Comparison of ENCODE assay signal across 27 cellular contexts in the genomic region with DNA sequence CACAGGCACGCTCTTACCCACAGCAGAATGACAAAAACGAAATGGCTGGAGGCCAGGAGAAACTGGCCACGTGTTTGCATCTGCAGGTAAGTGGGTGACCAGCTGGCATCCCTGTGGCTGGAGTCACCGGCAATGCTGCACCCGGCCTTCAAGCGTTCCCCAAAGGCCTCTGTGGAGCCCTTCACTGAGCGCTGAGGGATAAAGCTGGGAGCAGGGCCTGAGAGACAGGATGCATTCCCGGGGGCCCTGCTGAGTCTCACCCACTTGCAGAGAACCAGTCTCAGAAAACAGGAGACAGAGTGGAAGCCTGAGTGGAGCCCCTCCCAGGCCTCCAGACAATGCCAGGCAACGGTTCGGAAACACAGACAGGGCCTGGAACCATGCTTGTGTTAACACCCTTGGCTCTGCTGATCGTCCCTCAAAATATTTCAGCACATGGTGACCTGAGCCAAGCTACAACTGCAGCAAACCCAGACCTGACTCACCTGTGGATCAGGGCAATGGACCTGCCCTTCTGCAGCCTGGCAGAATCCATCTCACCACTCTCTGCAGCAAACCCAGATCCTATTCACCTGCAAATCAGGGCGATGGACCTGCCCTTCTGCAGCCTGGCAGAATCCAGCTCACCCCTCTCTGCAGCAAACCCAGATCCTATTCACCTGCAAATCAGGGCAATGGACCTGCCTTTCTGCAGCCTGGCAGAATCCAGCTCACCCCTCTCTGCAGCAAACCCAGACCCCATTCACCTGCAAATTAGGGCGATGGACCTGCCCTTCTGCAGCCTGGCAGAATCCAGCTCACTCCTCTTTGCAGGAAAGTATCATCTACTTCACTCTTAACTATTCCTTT. TPM values are rescaled to one million over a fixed set of nuclear protein-coding genes. Genes with fewer than 3 reads are reported as not detected.
DNase-seq lines count a peak whose midpoint lies in the region; ATAC-seq, FAIRE-seq and TF ChIP-seq lines count a peak whose summit lies in the region.
"Had no signal": no experiment of that assay in that cellular context is flagged by ENCODE, and none has a peak within 500 bp of the region (broad histone marks: within the 10 kb centered on the region; RNA-seq: fewer than 3 reads in every experiment).

No MANE protein-coding gene starts in this region.

- H3K27me3 ChIP-seq in GM23338 (ENCODE audit: insufficient read depth) = no peaks in the 10 kb centered on the region
- no peaks in the 10 kb centered on the region for H3K27me3 ChIP-seq in H1 (replicated peaks in 1 of 4; ENCODE audit: control insufficient read depth in 3 of 4, extremely low read depth in 1 of 4, insufficient read depth in 3 of 4, low read length in 3 of 4)
- H3K27me3 ChIP-seq in mammary epithelial cell (ENCODE audit: insufficient read depth, low read length) = no peaks in the 10 kb centered on the region
- no peaks in the 10 kb centered on the region for H3K27me3 ChIP-seq in tibial artery
- H3K27me3 ChIP-seq: BE2C; BLaER1 treated with 17β-estradiol and CSF1 and Interleukin-3, amounts not matched to agents 10 nM and 100 nM had no signal

- H2BK20ac ChIP-seq in H1 (ENCODE audit: low read length) = peak overlapping the region; percentile 55; the same call in 1 of the 2 replicates

- 80% methylated on average over 13 of the region's 13 CpGs; no CpG with 5 or more reads in 1 of the 2 experiments for WGBS in H1 (ENCODE audit: extremely low coverage in 1 of 2, insufficient coverage in 1 of 2, insufficient read length in 1 of 2, insufficient replicate concordance in 2 of 2, low coverage in 1 of 2, low lambda C conversion rate in 2 of 2, missing lambda C conversion rate in 1 of 2), 2 experiments
- 50% methylated on average over 7 of the region's 13 CpGs for WGBS in mammary epithelial cell (ENCODE audit: low coverage, missing lambda C conversion rate)

- no peak for TF ChIP-seq RAD21 in H1 (IDR thresholded peaks at IDR 0.05 in 1 of 2, conservative IDR thresholded peaks at IDR 0.05 in 1 of 2; ENCODE audit: low read depth in 2 of 2, low read length in 2 of 2)

- H3K4me3 Mint-ChIP-seq in GM23338 = no peak overlapping the region
- H3K4me3 Mint-ChIP-seq: CD14-positive monocyte; CD4-positive, alpha-beta T cell; CD8-positive, alpha-beta memory T cell; HFFc6 had no signal

- H3K4me1 ChIP-seq in GM23338 (ENCODE audit: insufficient read depth) (peaks cover 9% of the 10 kb centered on the region; the same call in 1 of the 2 replicates), H1 (replicated peaks in 1 of 4; ENCODE audit: control insufficient read depth in 3 of 4, insufficient read depth in 4 of 4, low read length in 3 of 4) (peaks cover 0 to 9% (median 3%) of the 10 kb centered on the region in 4 experiments; a peak in 4 of 7 replicates), mammary epithelial cell (ENCODE audit: insufficient read depth, low read length) (no peaks in the 10 kb centered on the region), tibial artery (no peaks in the 10 kb centered on the region)
- H3K4me1 ChIP-seq: A549; BE2C; BLaER1 treated with 17β-estradiol and CSF1 and Interleukin-3, amounts not matched to agents 10 nM and 100 nM had no signal

- H3K79me1 ChIP-seq in H1 (ENCODE audit: low read depth, low read length) = no peaks in the 10 kb centered on the region

- H3K23ac ChIP-seq in H1 (ENCODE audit: insufficient read length) = no peak overlapping the region

- H3K4me3 ChIP-seq in GM23338 = no peak overlapping the region
- H3K4me3 ChIP-seq in H1 (ENCODE audit: extremely low read depth in 1 of 4, insufficient read depth in 2 of 4, low read depth in 3 of 4, low read length in 4 of 4) = no peak overlapping the region
- H3K4me3 ChIP-seq in mammary epithelial cell (replicated peaks in 1 of 3; ENCODE audit: insufficient read depth in 1 of 3, low read depth in 2 of 3, low read length in 3 of 3) = no peak overlapping the region
- H3K4me3 ChIP-seq in tibial artery = no peak overlapping the region
- H3K4me3 ChIP-seq: A549; BLaER1 treated with 17β-estradiol and CSF1 and Interleukin-3, amounts not matched to agents 10 nM and 100 nM had no signal

- H3K9me2 ChIP-seq in GM23338 (ENCODE audit: insufficient read depth) = no peaks in the 10 kb centered on the region

- ATAC-seq in GM23338 = peak; percentile 64
- ATAC-seq: A549 had no signal

- TF ChIP-seq CTCF in GM23338 (conservative IDR thresholded peaks at IDR 0.05; ENCODE audit: low read depth in 2 of 2) (no peak), H1 (IDR thresholded peaks at IDR 0.05; ENCODE audit: control extremely low read depth in 1 of 3, insufficient read depth in 1 of 3, low read depth in 1 of 3, low read length in 3 of 3) (no peak), mammary epithelial cell (conservative IDR thresholded peaks at IDR 0.05 in 1 of 2, IDR thresholded peaks at IDR 0.05 in 1 of 2; ENCODE audit: extremely low read depth in 1 of 2, insufficient read depth in 1 of 2, low read depth in 1 of 2, low read length in 2 of 2) (no peak), tibial artery (IDR thresholded peaks at IDR 0.05) (no peak)

- TF ChIP-seq EP300 in H1 (IDR thresholded peaks at IDR 0.05; ENCODE audit: borderline replicate concordance in 1 of 2, low read depth in 2 of 2, low read length in 2 of 2) = no peak

- H2AFZ ChIP-seq in GM23338 = 0 out of 2 replicates have a peak overlapping the region, but pooled peaks have one; percentile 24
- no peak overlapping the region for H2AFZ ChIP-seq in H1 (ENCODE audit: low read length)
- H2AFZ ChIP-seq in mammary epithelial cell (ENCODE audit: low read depth, low read length) = no peak overlapping the region

- no peaks in the 10 kb centered on the region for H3K23me2 ChIP-seq in H1 (ENCODE audit: low read depth, low read length)

- no peaks in the 10 kb centered on the region for H3K36me3 Mint-ChIP-seq in GM23338 (ENCODE audit: low read depth)
- H3K36me3 Mint-ChIP-seq: CD14-positive monocyte had no signal

- H2BK12ac ChIP-seq in H1 (ENCODE audit: low read depth, low read length) = no peak overlapping the region

- intact Hi-C loops in mammary epithelial cell (cut with micrococcal nuclease) (no loop called here), tibial artery (cut with DNase I; ENCODE audit: low total_unique reads) (no loop called here)

- H2BK15ac ChIP-seq in H1 (ENCODE audit: low read length) = no peak overlapping the region

- no peaks in the 10 kb centered on the region for H3F3A ChIP-seq in GM23338 (replicated peaks; ENCODE audit: low read depth)

- H3K27ac ChIP-seq in GM23338 (ENCODE audit: low read depth) (no peak overlapping the region), H1 (ENCODE audit: low read depth, low read length) (no peak overlapping the region), mammary epithelial cell (ENCODE audit: insufficient read depth, low read depth, low read length) (no peak overlapping the region), tibial artery (no peak overlapping the region)
- H3K27ac ChIP-seq: A549; BLaER1 treated with 17β-estradiol and CSF1 and Interleukin-3, amounts not matched to agents 10 nM and 100 nM had no signal

- H3K4ac ChIP-seq in H1 (replicated peaks; ENCODE audit: insufficient read length, low read depth, low read length) = no peak overlapping the region

- dilution Hi-C loops in mammary epithelial cell (cut with HindIII; ENCODE audit: low sequenced_read_pairs) = no loop called here

- no peaks in the 10 kb centered on the region for H3K79me2 ChIP-seq in GM23338 (replicated peaks; ENCODE audit: insufficient read depth)
- H3K79me2 ChIP-seq in H1 (ENCODE audit: control insufficient read depth in 1 of 2, insufficient read depth in 2 of 2, low read length in 2 of 2) = no peaks in the 10 kb centered on the region
- no peaks in the 10 kb centered on the region for H3K79me2 ChIP-seq in mammary epithelial cell (ENCODE audit: insufficient read depth, low read length)

- no TSS peak for BruUV-seq in mammary epithelial cell (replicated peaks; lab: Mats Ljungman, UMichigan)

- no peak overlapping the region for H2BK5ac ChIP-seq in H1 (ENCODE audit: low read depth, low read length)

- H3K56ac ChIP-seq in H1 (replicated peaks; ENCODE audit: insufficient read length, low read depth, low read length) = no peak overlapping the region

- peaks cover 20% of the 10 kb centered on the region for H3K4me1 Mint-ChIP-seq in GM23338
- H3K4me1 Mint-ChIP-seq: CD14-positive monocyte; CD8-positive, alpha-beta memory T cell had no signal

- H3K9ac ChIP-seq in H1 (replicated peaks in 1 of 4; ENCODE audit: extremely low read depth in 1 of 4, low read depth in 3 of 4, low read length in 3 of 4) = no peak overlapping the region
- no peak overlapping the region for H3K9ac ChIP-seq in mammary epithelial cell (ENCODE audit: insufficient read depth, low read length)
- H3K9ac ChIP-seq: BLaER1 treated with 17β-estradiol and CSF1 and Interleukin-3, amounts not matched to agents 10 nM and 100 nM had no signal

- CTCF ChIA-PET in H1 (lab: Charles Lee; ENCODE audit: partially characterized antibody) (interaction anchor here (0.7 to 1.7 kb wide), 3 partner anchors 30 to 238 kb away, joined by 3 read pairs; no protein-coding TSS in a partner anchor), mammary epithelial cell (lab: Charles Lee; ENCODE audit: low non-redundant PET) (no interaction called here)

- DNase-seq in GM23338 (ENCODE audit: low spot score) (peak; percentile 13), RPMI8226 (peak; percentile 26), H1 (ENCODE audit: low read depth in 1 of 2, low spot score in 2 of 2) (no peak), urothelium cell line (ENCODE audit: low spot score) (no peak), mammary epithelial cell (no peak), DMS 273 treated with DMSO at 0.1 percent for 48 hours (lab: John Stamatoyannopoulos, UW) (no peak), tibial artery (no peak)
- DNase-seq: 8988T; ACHN; AML-193; BE2C; CD4-positive, alpha-beta T cell; CD8-positive, alpha-beta memory T cell; DMS53; DMS79 treated with DMSO at 0.1 percent for 48 hours; GF-D8; GOT3; H7; HFFc6 had no signal

- H3K4me2 ChIP-seq in GM23338 = no peak overlapping the region
- H3K4me2 ChIP-seq in H1 (ENCODE audit: insufficient read depth in 1 of 2, low read depth in 2 of 2, low read length in 2 of 2) = no peak overlapping the region
- no peak overlapping the region for H3K4me2 ChIP-seq in mammary epithelial cell (ENCODE audit: insufficient read depth, low read depth, low read length)
- H3K4me2 ChIP-seq: A549; BLaER1 treated with 17β-estradiol and CSF1 and Interleukin-3, amounts not matched to agents 10 nM and 100 nM had no signal

- H4K91ac ChIP-seq in H1 (replicated peaks; ENCODE audit: insufficient read length, low read length) = no peak overlapping the region

- H2AK5ac ChIP-seq in H1 (ENCODE audit: low read depth, low read length) = no peak overlapping the region

- H3K9me3 Mint-ChIP-seq in GM23338 = no peaks in the 10 kb centered on the region
- H3K9me3 Mint-ChIP-seq: CD4-positive, alpha-beta T cell had no signal

- TF ChIP-seq POLR2A in H1 (IDR thresholded peaks at IDR 0.05; ENCODE audit: control extremely low read depth in 1 of 2, low read depth in 2 of 2, low read length in 2 of 2) = no peak

- FAIRE-seq in H1 (lab: Jason Lieb, UNC) = peak; percentile 7
- FAIRE-seq in urothelium cell line (lab: Jason Lieb, UNC) = peak; percentile 55
- FAIRE-seq: A549, D721Med, GM12891, GM18507 had no signal

- H3K27me3 Mint-ChIP-seq in GM23338 (ENCODE audit: insufficient read depth, low read depth, poor library complexity) = peaks cover 6% of the 10 kb centered on the region

- H4K20me1 ChIP-seq in GM23338 (replicated peaks; ENCODE audit: insufficient read depth) = no peaks in the 10 kb centered on the region
- H4K20me1 ChIP-seq in H1 (replicated peaks in 1 of 2; ENCODE audit: control insufficient read depth in 1 of 2, insufficient read depth in 2 of 2, low read length in 2 of 2) = no peaks in the 10 kb centered on the region
- no peaks in the 10 kb centered on the region for H4K20me1 ChIP-seq in mammary epithelial cell (ENCODE audit: insufficient read depth, low read length)

- H2BK120ac ChIP-seq in H1 (replicated peaks; ENCODE audit: low read depth, low read length) = no peak overlapping the region

- POLR2A ChIA-PET in H1 (lab: Charles Lee; ENCODE audit: partially characterized antibody) = interaction anchor here (0.5 kb wide), 1 partner anchor 37 kb away, joined by 3 read pairs; no protein-coding TSS in a partner anchor

- no peaks in the 10 kb centered on the region for H3K36me3 ChIP-seq in GM23338 (ENCODE audit: insufficient read depth)
- H3K36me3 ChIP-seq in H1 (ENCODE audit: control insufficient read depth in 2 of 4, insufficient read depth in 4 of 4, low read length in 3 of 4) = no peaks in the 10 kb centered on the region
- no peaks in the 10 kb centered on the region for H3K36me3 ChIP-seq in mammary epithelial cell (ENCODE audit: insufficient read depth, low read length)
- no peaks in the 10 kb centered on the region for H3K36me3 ChIP-seq in tibial artery
- H3K36me3 ChIP-seq: BE2C; BLaER1 treated with 17β-estradiol and CSF1 and Interleukin-3, amounts not matched to agents 10 nM and 100 nM had no signal

- H4K8ac ChIP-seq in H1 (ENCODE audit: extremely low read depth, insufficient read depth, low read length) = no peak overlapping the region

- peak overlapping the region; percentile 63 for H3K14ac ChIP-seq in H1 (ENCODE audit: insufficient read length)

- no peak overlapping the region for H4K5ac ChIP-seq in H1 (ENCODE audit: insufficient read length, low read depth, low read length)

- no peak overlapping the region; the same call in 1 of the 2 replicates for H3K18ac ChIP-seq in H1 (ENCODE audit: extremely low read depth, low read length)

- no peaks in the 10 kb centered on the region for H3K9me3 ChIP-seq in H1 (ENCODE audit: insufficient read depth in 2 of 2, low read depth in 1 of 2, low read length in 1 of 2)
- no peaks in the 10 kb centered on the region for H3K9me3 ChIP-seq in mammary epithelial cell (replicated peaks; ENCODE audit: insufficient read depth, low read length)
- H3K9me3 ChIP-seq in tibial artery = no peaks in the 10 kb centered on the region
- H3K9me3 ChIP-seq: BE2C; BLaER1 treated with 17β-estradiol and CSF1 and Interleukin-3, amounts not matched to agents 10 nM and 100 nM had no signal

- no peak overlapping the region for H3K27ac Mint-ChIP-seq in GM23338
- H3K27ac Mint-ChIP-seq: CD14-positive monocyte; CD4-positive, alpha-beta T cell; CD8-positive, alpha-beta memory T cell; HFFc6 had no signal

- in situ Hi-C loops in mammary epithelial cell (cut with MboI; ENCODE audit: low sequenced_read_pairs in 2 of 2) = no loop called here

RNA-seq across cellular contexts. Expression of a gene that starts 39.8 kb away (rescaled TPM):
- total RNA-seq in GM23338 (2014; rRNA removed; shearing (Covaris generic)) = 0.39 TPM in 1 of 2 replicates, not detected in the other
- polyA plus RNA-seq in GM23338 (2016; fragmentation: Nextera tagmentation; extraction: Ambion mirVana) (0.23 and 0.42 TPM in 2 replicates), H1 (2011; rRNA removed) (0.18 and 0.52 TPM in 2 replicates), mammary epithelial cell (not detected)
- 0.24 and 0.25 TPM in 2 replicates for total RNA-seq in H1 (2021; fragmentation: NEBNext Ultra II Directional; extraction: Animal tissue kit (Norgen Biotek cat#: 25700))
- 0.19 TPM for polyA plus RNA-seq in H1 (2011; cell fraction: cytosol; rRNA removed)
- 0.84 TPM for polyA plus RNA-seq in H1 (2011; cell fraction: nucleus; rRNA removed)
- polyA plus RNA-seq in H1 (2012, experiment 1 of 2) = 0.21 to 0.54 TPM (median 0.33 TPM) in 4 replicates
- polyA plus RNA-seq in H1 (2012, experiment 2 of 2) = 0.33 TPM
- 0.16 TPM for polyA plus RNA-seq in H1 (2013, experiment 1 of 2)
- polyA plus RNA-seq in H1 (2013, experiment 2 of 2) = 0.11 TPM
- polyA minus RNA-seq in H1 (2011; rRNA and poly(A)+ RNA removed) = 0.17 and 0.19 TPM in 2 replicates
- polyA minus RNA-seq in H1 (2011; cell fraction: cytosol; rRNA and poly(A)+ RNA removed) = not detected
- not detected for polyA minus RNA-seq in H1 (2011; cell fraction: nucleus; rRNA and poly(A)+ RNA removed)
- not detected for total RNA-seq in mammary epithelial cell
- polyA minus RNA-seq in mammary epithelial cell = not detected
- total RNA-seq: CD4-positive, alpha-beta T cell; CD8-positive, alpha-beta memory T cell; Daoy; G401; HFFc6 had no signal
- polyA plus RNA-seq: A549; CD14-positive monocyte; CD8-positive, alpha-beta memory T cell had no signal

Comparison
In these comparisons a context has a peak if more than half of its experiments do, and no peak if none do; other contexts are left out.
1. DNase-seq: peak in GM23338 (single experiment) and RPMI8226 (single experiment); none in H1 (0 of 2), urothelium cell line (single experiment), mammary epithelial cell (single experiment), DMS 273 treated with DMSO at 0.1 percent for 48 hours (single experiment) and tibial artery (0 of 2).